9 cellular contexts compared by ENCODE assay signal in the genomic region with DNA sequence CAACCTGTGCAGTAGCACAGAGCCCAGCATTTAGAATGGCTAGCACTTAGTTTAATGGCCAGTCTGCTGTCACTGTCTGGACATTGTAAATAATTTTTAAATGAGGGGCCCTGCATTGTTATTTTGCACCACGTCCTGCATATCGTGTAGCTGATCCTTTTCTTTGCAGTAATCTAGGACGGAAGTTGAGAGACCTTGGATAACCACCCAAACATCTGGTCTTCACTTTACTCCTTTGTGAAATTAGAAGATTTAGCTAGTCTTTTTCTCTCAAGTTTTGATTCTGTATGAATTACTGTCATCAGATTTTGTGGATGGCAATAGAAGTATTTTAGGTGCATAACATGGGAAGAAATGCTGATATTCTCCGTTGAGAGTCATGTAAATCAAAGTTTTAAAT. TPM values are rescaled to one million over a fixed set of nuclear protein-coding genes. Genes with fewer than 3 reads are reported as not detected.
DNase-seq lines count a peak whose midpoint lies in the region; ATAC-seq, FAIRE-seq and TF ChIP-seq lines count a peak whose summit lies in the region.
"Had no signal": no experiment of that assay in that cellular context is flagged by ENCODE, and none has a peak within 500 bp of the region (broad histone marks: within the 10 kb centered on the region; RNA-seq: fewer than 3 reads in every experiment).

No MANE protein-coding gene starts in this region.

- H3K9me2 ChIP-seq in OCI-LY1 (ENCODE audit: low read depth, low read length), result no peaks in the 10 kb centered on the region

- H3K79me2 ChIP-seq in OCI-LY1 (ENCODE audit: insufficient read depth, low read length), result peaks cover 42% of the 10 kb centered on the region

- H2AFZ ChIP-seq in OCI-LY1 (ENCODE audit: low read length), result no peak overlapping the region

- H3K9ac ChIP-seq in OCI-LY1 (ENCODE audit: low read length) (peak overlapping the region; percentile 80), rectal smooth muscle tissue (ENCODE audit: low read length) (no peak overlapping the region)

- peaks cover 30% of the 10 kb centered on the region for H3K4me1 ChIP-seq in OCI-LY1 (ENCODE audit: insufficient read depth, low read length, severe bottlenecking)
- H3K4me1 ChIP-seq in rectal smooth muscle tissue (ENCODE audit: control insufficient read depth, insufficient read depth, low read length), result peaks cover 10% of the 10 kb centered on the region
- peaks cover 18% of the 10 kb centered on the region for H3K4me1 ChIP-seq in mucosa of descending colon (ENCODE audit: low read depth)

- no peaks in the 10 kb centered on the region for H4K20me1 ChIP-seq in OCI-LY1 (ENCODE audit: insufficient read depth, low read length)

- H3K36me3 ChIP-seq in OCI-LY1 (ENCODE audit: insufficient read depth, low read length) (peaks cover 29% of the 10 kb centered on the region), rectal smooth muscle tissue (ENCODE audit: control insufficient read depth, insufficient read depth, low read length) (no peaks in the 10 kb centered on the region), mucosa of descending colon (ENCODE audit: low read depth) (no peaks in the 10 kb centered on the region)

- H3K27me3 ChIP-seq in OCI-LY1 (ENCODE audit: insufficient read depth, low read length) (no peaks in the 10 kb centered on the region), rectal smooth muscle tissue (ENCODE audit: control insufficient read depth, insufficient read depth, low read length) (no peaks in the 10 kb centered on the region)

- intact Hi-C loops in mucosa of descending colon (cut with DNase I, micrococcal nuclease), result no loop called here

- H3K9me3 ChIP-seq in OCI-LY1 (ENCODE audit: low read length) (no peaks in the 10 kb centered on the region), mucosa of descending colon (no peaks in the 10 kb centered on the region)

- no peak for DNase-seq in GM19239 (ENCODE audit: insufficient read length, low spot score)
- DNase-seq in epithelial cell of proximal tubule (ENCODE audit: low read depth), result no peak
- DNase-seq in mucosa of descending colon, result no peak
- DNase-seq: NK-92 treated with Interleukin-12 subunit alpha and Interleukin-12 subunit beta, amount 100 ng/mL, for 24 hours had no signal

- peak overlapping the region; percentile 80 for H3K4me3 ChIP-seq in OCI-LY1 (ENCODE audit: low read depth, low read length, poor library complexity, severe bottlenecking)
- peak overlapping the region; percentile 60 for H3K4me3 ChIP-seq in epithelial cell of proximal tubule (ENCODE audit: low read depth, low read length)
- H3K4me3 ChIP-seq in rectal smooth muscle tissue (ENCODE audit: low read length), result peak overlapping the region; percentile 33
- H3K4me3 ChIP-seq in mucosa of descending colon, result no peak overlapping the region

- ATAC-seq in mucosa of descending colon (no peak), HG02678 (IDR thresholded peaks at IDR 0.05; ENCODE audit: unreplicated experiment) (no peak), GM21390 (IDR thresholded peaks at IDR 0.05; ENCODE audit: unreplicated experiment) (no peak)

- peak; percentile 54 for FAIRE-seq in GM19239 (lab: Jason Lieb, UNC)
- FAIRE-seq: islet of Langerhans had no signal

- peak overlapping the region; percentile 99 for H3K4me2 ChIP-seq in OCI-LY1 (ENCODE audit: low read length)

- peak overlapping the region; percentile 78 for H3K27ac ChIP-seq in OCI-LY1 (ENCODE audit: low read depth, low read length, poor library complexity, severe bottlenecking)
- no peak overlapping the region for H3K27ac ChIP-seq in rectal smooth muscle tissue (ENCODE audit: low read depth, low read length)

- no peaks in the 10 kb centered on the region for H3F3A ChIP-seq in OCI-LY1 (ENCODE audit: insufficient read depth, low read length)

- no peak for TF ChIP-seq CTCF in OCI-LY1 (IDR thresholded peaks at IDR 0.05; ENCODE audit: low read length)
- no peak for TF ChIP-seq CTCF in epithelial cell of proximal tubule (conservative IDR thresholded peaks at IDR 0.05; ENCODE audit: low read depth, low read length)
- TF ChIP-seq CTCF in mucosa of descending colon (IDR thresholded peaks at IDR 0.05), result no peak

RNA-seq across cellular contexts. Expression of a gene that starts 1.9 kb away (rescaled TPM):
- total RNA-seq in epithelial cell of proximal tubule (55.7 and 64.9 TPM in 2 replicates), mucosa of descending colon (10 to 100 TPM; 21.2 to 26.8 (median 25.5) TPM)

RNA-seq across cellular contexts. Expression of a gene that starts 32.9 kb away (rescaled TPM):
- total RNA-seq in epithelial cell of proximal tubule (0.36 and 0.40 TPM in 2 replicates), mucosa of descending colon (10 to 100 TPM in 1 of 3 donors, 1 to 10 TPM in 2; 2.9 to 19.0 (median 4.1) TPM)
